Comparison of ENCODE assay signal across 15 cellular contexts in genomic region chr12:67525500-67525884, GRCh38.
DNase-seq lines count a peak whose midpoint lies in the region; ATAC-seq, FAIRE-seq and TF ChIP-seq lines count a peak whose summit lies in the region.
"Had no signal": no experiment of that assay in that cellular context is flagged by ENCODE, and none has a peak within 500 bp of the region (broad histone marks: within the 10 kb centered on the region; RNA-seq: fewer than 3 reads in every experiment).

No MANE protein-coding gene starts in this region.

- 65 to 69% methylated on average over 4 of the region's 4 CpGs for WGBS in heart right ventricle, 2 donors
- WGBS in H1 (ENCODE audit: extremely low coverage in 1 of 2, insufficient coverage in 1 of 2, insufficient read length in 1 of 2, insufficient replicate concordance in 2 of 2, low coverage in 1 of 2, low lambda C conversion rate in 2 of 2, missing lambda C conversion rate in 1 of 2), 2 experiments: 60% methylated on average over 4 of the region's 4 CpGs; no CpG with 5 or more reads in 1 of the 2 experiments

- no peak overlapping the region for H2BK15ac ChIP-seq in H1 (ENCODE audit: low read length)

- no peak for TF ChIP-seq CTCF in cardiac muscle cell (IDR thresholded peaks at IDR 0.05; ENCODE audit: low read depth, low read length)
- TF ChIP-seq CTCF in heart right ventricle (IDR thresholded peaks at IDR 0.05): no peak
- TF ChIP-seq CTCF in H1 (IDR thresholded peaks at IDR 0.05; ENCODE audit: control extremely low read depth in 1 of 3, insufficient read depth in 1 of 3, low read depth in 1 of 3, low read length in 3 of 3): no peak

- POLR2A ChIA-PET in H1 (lab: Charles Lee; ENCODE audit: partially characterized antibody): interaction anchor here (0.7 to 1.6 kb wide), 2 partner anchors 64 to 124 kb away, joined by 3 to 4 read pairs; no protein-coding TSS in a partner anchor
- POLR2A ChIA-PET in HEK293T (lab: Yijun Ruan, JAX): no interaction called here

- H2BK120ac ChIP-seq in H1 (replicated peaks; ENCODE audit: low read depth, low read length): no peak overlapping the region

- H3K23ac ChIP-seq in H1 (ENCODE audit: insufficient read length): no peak overlapping the region

- H2AK5ac ChIP-seq in H1 (ENCODE audit: low read depth, low read length): no peak overlapping the region

- no peak overlapping the region for H3K4ac ChIP-seq in H1 (replicated peaks; ENCODE audit: insufficient read length, low read depth, low read length)

- no peak for TF ChIP-seq RAD21 in H1 (IDR thresholded peaks at IDR 0.05 in 1 of 2, conservative IDR thresholded peaks at IDR 0.05 in 1 of 2; ENCODE audit: low read depth in 2 of 2, low read length in 2 of 2)

- peak overlapping the region; percentile 63; the same call in 1 of the 2 replicates for H2BK5ac ChIP-seq in H1 (ENCODE audit: low read depth, low read length)

- H3K56ac ChIP-seq in H1 (replicated peaks; ENCODE audit: insufficient read length, low read depth, low read length): no peak overlapping the region

- H3K4me1 ChIP-seq in cardiac muscle cell (ENCODE audit: low read depth) (peaks cover 21% of the 10 kb centered on the region), heart right ventricle (peaks cover 0 to 8% (median 0%) of the 10 kb centered on the region in 9 donors), H1 (replicated peaks in 1 of 4; ENCODE audit: control insufficient read depth in 3 of 4, insufficient read depth in 4 of 4, low read length in 3 of 4) (peaks cover 6 to 13% (median 11%) of the 10 kb centered on the region in 4 experiments; a peak in 4 of 7 replicates)
- H3K4me1 ChIP-seq: BLaER1 treated with 17β-estradiol and CSF1 and Interleukin-3, amounts not matched to agents 10 nM and 100 nM had no signal

- H3K79me2 ChIP-seq in H1 (ENCODE audit: control insufficient read depth in 1 of 2, insufficient read depth in 2 of 2, low read length in 2 of 2): no peaks in the 10 kb centered on the region

- no peak overlapping the region for H3K18ac ChIP-seq in H1 (ENCODE audit: extremely low read depth, low read length)

- H3K27ac ChIP-seq in cardiac muscle cell (peak overlapping the region; percentile 23), heart right ventricle (no peak overlapping the region), H1 (ENCODE audit: low read depth, low read length) (no peak overlapping the region)
- H3K27ac ChIP-seq: BLaER1 treated with 17β-estradiol and CSF1 and Interleukin-3, amounts not matched to agents 10 nM and 100 nM had no signal

- no peaks in the 10 kb centered on the region for H3K9me3 ChIP-seq in cardiac muscle cell (ENCODE audit: low read depth)
- H3K9me3 ChIP-seq in heart right ventricle: no peaks in the 10 kb centered on the region
- H3K9me3 ChIP-seq in H1 (ENCODE audit: insufficient read depth in 2 of 2, low read depth in 1 of 2, low read length in 1 of 2): no peaks in the 10 kb centered on the region
- H3K9me3 ChIP-seq: BLaER1 treated with 17β-estradiol and CSF1 and Interleukin-3, amounts not matched to agents 10 nM and 100 nM had no signal

- H3K9ac ChIP-seq in H1 (replicated peaks in 1 of 4; ENCODE audit: extremely low read depth in 1 of 4, low read depth in 3 of 4, low read length in 3 of 4): no peak overlapping the region
- H3K9ac ChIP-seq: BLaER1 treated with 17β-estradiol and CSF1 and Interleukin-3, amounts not matched to agents 10 nM and 100 nM had no signal

- FAIRE-seq in H1 (lab: Jason Lieb, UNC): peak; percentile 60
- FAIRE-seq: A204.1 had no signal

- H3K14ac ChIP-seq in H1 (ENCODE audit: insufficient read length): no peak overlapping the region

- no peak overlapping the region; a peak in 1 of 4 replicates for H3K4me2 ChIP-seq in H1 (ENCODE audit: insufficient read depth in 1 of 2, low read depth in 2 of 2, low read length in 2 of 2)
- H3K4me2 ChIP-seq: BLaER1 treated with 17β-estradiol and CSF1 and Interleukin-3, amounts not matched to agents 10 nM and 100 nM had no signal

- no peak overlapping the region for H4K8ac ChIP-seq in H1 (ENCODE audit: extremely low read depth, insufficient read depth, low read length)

- CTCF ChIA-PET in H1 (lab: Charles Lee; ENCODE audit: partially characterized antibody) (interaction anchor here (1.0 to 1.6 kb wide), 2 partner anchors 13 to 84 kb away, joined by 3 read pairs; no protein-coding TSS in a partner anchor), HEK293T (lab: Yijun Ruan, JAX) (no interaction called here)

- no peaks in the 10 kb centered on the region for H4K20me1 ChIP-seq in H1 (replicated peaks in 1 of 2; ENCODE audit: control insufficient read depth in 1 of 2, insufficient read depth in 2 of 2, low read length in 2 of 2)
- H4K20me1 ChIP-seq: BLaER1 treated with 17β-estradiol and CSF1 and Interleukin-3, amounts not matched to agents 10 nM and 100 nM had no signal

- H2BK12ac ChIP-seq in H1 (ENCODE audit: low read depth, low read length): 0 out of 2 replicates have a peak overlapping the region, but pooled peaks have one; percentile 86

- no peak overlapping the region for H4K91ac ChIP-seq in H1 (replicated peaks; ENCODE audit: insufficient read length, low read length)

- TF ChIP-seq EP300 in H1 (IDR thresholded peaks at IDR 0.05; ENCODE audit: borderline replicate concordance in 1 of 2, low read depth in 2 of 2, low read length in 2 of 2): no peak

- DNase-seq in cardiac muscle cell (ENCODE audit: low read depth in 1 of 2, low spot score in 1 of 2): no peak
- no peak for DNase-seq in heart right ventricle
- peak; percentile 56 for DNase-seq in NOMO-1 treated with DMSO at 0.1 percent for 48 hours (lab: John Stamatoyannopoulos, UW; ENCODE audit: unreplicated experiment)
- DNase-seq in H1 (ENCODE audit: low read depth in 1 of 2, low spot score in 2 of 2): peak in 1 of 2 experiments; percentile 21
- DNase-seq in NCI-H345 (lab: John Stamatoyannopoulos, UW): no peak
- DNase-seq in HEK293T (ENCODE audit: extremely low spot score): no peak
- no peak for DNase-seq in A172 (ENCODE audit: low spot score)
- DNase-seq: GF-D8, HCEC 1CT, KG1, NCI-H1092 treated with DMSO at 0.1 percent for 48 hours, NCI-H748 treated with DMSO at 0.1 percent for 48 hours had no signal

- no peak overlapping the region for H4K5ac ChIP-seq in H1 (ENCODE audit: insufficient read length, low read depth, low read length)

- H3K36me3 ChIP-seq in cardiac muscle cell: no peaks in the 10 kb centered on the region
- no peaks in the 10 kb centered on the region for H3K36me3 ChIP-seq in heart right ventricle
- no peaks in the 10 kb centered on the region for H3K36me3 ChIP-seq in H1 (ENCODE audit: control insufficient read depth in 2 of 4, insufficient read depth in 4 of 4, low read length in 3 of 4)
- H3K36me3 ChIP-seq: BLaER1 treated with 17β-estradiol and CSF1 and Interleukin-3, amounts not matched to agents 10 nM and 100 nM had no signal

- TF ChIP-seq POLR2A in H1 (IDR thresholded peaks at IDR 0.05; ENCODE audit: control extremely low read depth in 1 of 2, low read depth in 2 of 2, low read length in 2 of 2): no peak

- intact Hi-C loops in heart right ventricle (cut with DNase I): no loop called here

- no peaks in the 10 kb centered on the region for H3K23me2 ChIP-seq in H1 (ENCODE audit: low read depth, low read length)

- ATAC-seq in heart right ventricle: no peak
- ATAC-seq in HG03354 (IDR thresholded peaks at IDR 0.05; ENCODE audit: poor library complexity, severe bottlenecking, unreplicated experiment): no peak

- no peak overlapping the region for H3K4me3 ChIP-seq in cardiac muscle cell
- H3K4me3 ChIP-seq in heart right ventricle: no peak overlapping the region
- no peak overlapping the region for H3K4me3 ChIP-seq in H1 (ENCODE audit: extremely low read depth in 1 of 4, insufficient read depth in 2 of 4, low read depth in 3 of 4, low read length in 4 of 4)
- H3K4me3 ChIP-seq: BLaER1 treated with 17β-estradiol and CSF1 and Interleukin-3, amounts not matched to agents 10 nM and 100 nM had no signal

- no peak overlapping the region for H2AFZ ChIP-seq in H1 (ENCODE audit: low read length)

- H3K79me1 ChIP-seq in H1 (ENCODE audit: low read depth, low read length): no peaks in the 10 kb centered on the region

- H2BK20ac ChIP-seq in H1 (ENCODE audit: low read length): 0 out of 2 replicates have a peak overlapping the region, but pooled peaks have one; percentile 35

- H3K27me3 ChIP-seq in cardiac muscle cell: no peaks in the 10 kb centered on the region
- H3K27me3 ChIP-seq in heart right ventricle: no peaks in the 10 kb centered on the region
- no peaks in the 10 kb centered on the region for H3K27me3 ChIP-seq in H1 (replicated peaks in 1 of 4; ENCODE audit: control insufficient read depth in 3 of 4, extremely low read depth in 1 of 4, insufficient read depth in 3 of 4, low read length in 3 of 4)
- H3K27me3 ChIP-seq: BLaER1 treated with 17β-estradiol and CSF1 and Interleukin-3, amounts not matched to agents 10 nM and 100 nM had no signal

TF ChIP-seq in H1, 55 proteins besides CTCF, POLR2A, EP300 and RAD21:
- TF ChIP-seq TAF7 (optimal IDR thresholded peaks at IDR 0.05; ENCODE audit: borderline replicate concordance, low read depth, low read length) (no peak), SRF (IDR thresholded peaks at IDR 0.05; ENCODE audit: low read depth, low read length) (peak; percentile 74)
TF ChIP-seq in H1: peak in this region for 1.

TF ChIP-seq in HEK293T, 16 proteins besides CTCF, POLR2A, EP300 and RAD21:
- no peak for TF ChIP-seq LEF1 (IDR thresholded peaks at IDR 0.05; ENCODE audit: borderline replicate concordance)
- no peak for TF ChIP-seq SP1 (IDR thresholded peaks at IDR 0.05)
- TF ChIP-seq FOXK2 (IDR thresholded peaks at IDR 0.05): no peak
- no peak for TF ChIP-seq NFRKB (IDR thresholded peaks at IDR 0.05)
- TF ChIP-seq CTBP1 (IDR thresholded peaks at IDR 0.05; ENCODE audit: borderline replicate concordance): no peak
- TF ChIP-seq ELF4 (IDR thresholded peaks at IDR 0.05): no peak
- no peak for TF ChIP-seq HDGF (IDR thresholded peaks at IDR 0.05; ENCODE audit: borderline replicate concordance)
- no peak for TF ChIP-seq BHLHE40 (IDR thresholded peaks at IDR 0.05; ENCODE audit: borderline replicate concordance)
TF ChIP-seq in HEK293T: peak in this region for 0.
